ENCODE assay signal across 1 cellular context in the genomic region with DNA sequence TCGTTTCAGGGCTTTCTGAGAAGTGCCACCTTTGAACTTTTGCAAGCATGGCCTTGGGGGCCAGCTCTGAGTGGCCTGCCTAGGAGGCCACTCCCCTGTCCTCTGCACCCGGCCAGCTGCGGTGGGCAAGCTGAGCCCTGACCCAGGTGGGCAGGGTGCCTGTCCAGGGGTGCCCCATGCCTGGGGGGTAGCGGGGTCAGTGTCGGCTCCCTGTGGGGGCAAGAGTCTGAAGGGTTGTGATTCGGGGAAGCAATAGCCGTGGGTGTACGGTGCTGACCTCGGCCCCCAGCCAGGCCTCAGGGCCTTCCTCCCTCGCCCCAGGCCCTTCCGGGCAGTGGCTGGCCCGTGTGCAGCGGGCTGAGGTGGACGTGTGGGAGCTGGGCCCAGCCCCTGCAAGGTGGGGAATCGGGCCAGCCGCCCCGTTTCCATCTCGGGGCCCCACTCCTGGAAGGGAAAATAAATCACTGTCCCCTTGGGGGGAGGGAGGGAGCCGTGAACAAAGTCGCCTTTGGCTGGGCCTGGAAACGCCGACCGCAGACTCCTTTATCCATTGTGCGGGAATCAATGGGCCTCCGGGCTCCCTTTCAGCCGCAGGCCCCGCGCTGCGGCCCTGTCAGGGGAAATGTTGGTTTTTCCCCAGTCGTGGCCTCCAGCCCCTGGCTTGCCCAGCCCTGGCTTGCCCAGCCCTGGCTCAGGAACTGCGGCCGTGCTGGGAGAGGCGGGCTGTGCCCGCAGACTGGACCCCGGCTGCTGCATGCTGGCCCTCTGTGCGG.
TF ChIP-seq lines count a peak whose summit lies in the region.

No MANE protein-coding gene starts in this region.

TF ChIP-seq in HepG2, 621 proteins besides CTCF, POLR2A, EP300 and RAD21 (continued from another document):
- TF ChIP-seq ZNF318 (CRISPR knock-in tag; IDR thresholded peaks at IDR 0.05) (no peak), SALL1 (CRISPR knock-in tag; IDR thresholded peaks at IDR 0.05) (peak; percentile 19; the same call in 1 of the 2 replicates), ZIK1 (CRISPR knock-in tag; IDR thresholded peaks at IDR 0.05; ENCODE audit: borderline replicate concordance, low read depth) (no peak), RBM22 (optimal IDR thresholded peaks at IDR 0.05; ENCODE audit: low read length) (no peak), NCOA5 (CRISPR knock-in tag; IDR thresholded peaks at IDR 0.05) (no peak), PHF8 (CRISPR knock-in tag; IDR thresholded peaks at IDR 0.05) (peak; percentile 62), ZNF451 (CRISPR knock-in tag; IDR thresholded peaks at IDR 0.05) (0 out of 2 replicates have a peak, but pooled peaks have one; percentile 54), FOXP4 (CRISPR knock-in tag; IDR thresholded peaks at IDR 0.05) (no peak), ATF6 (CRISPR knock-in tag; conservative IDR thresholded peaks at IDR 0.05) (no peak), CENPBD1 (CRISPR knock-in tag; IDR thresholded peaks at IDR 0.05; ENCODE audit: borderline replicate concordance, low read depth) (no peak), FOXC1 (CRISPR knock-in tag; IDR thresholded peaks at IDR 0.05; ENCODE audit: borderline replicate concordance) (no peak), ZNF782 (CRISPR knock-in tag; IDR thresholded peaks at IDR 0.05; ENCODE audit: borderline replicate concordance) (no peak), ZNF547 (CRISPR knock-in tag; IDR thresholded peaks at IDR 0.05) (0 out of 2 replicates have a peak, but pooled peaks have one; percentile 24), ZFP1 (CRISPR knock-in tag; IDR thresholded peaks at IDR 0.05) (0 out of 2 replicates have a peak, but pooled peaks have one; percentile 39), KLF13 (CRISPR knock-in tag; IDR thresholded peaks at IDR 0.05) (no peak)
TF ChIP-seq in HepG2: peak in this region for 77.
